Comparison of ENCODE assay signal across 22 cellular contexts in the genomic region with DNA sequence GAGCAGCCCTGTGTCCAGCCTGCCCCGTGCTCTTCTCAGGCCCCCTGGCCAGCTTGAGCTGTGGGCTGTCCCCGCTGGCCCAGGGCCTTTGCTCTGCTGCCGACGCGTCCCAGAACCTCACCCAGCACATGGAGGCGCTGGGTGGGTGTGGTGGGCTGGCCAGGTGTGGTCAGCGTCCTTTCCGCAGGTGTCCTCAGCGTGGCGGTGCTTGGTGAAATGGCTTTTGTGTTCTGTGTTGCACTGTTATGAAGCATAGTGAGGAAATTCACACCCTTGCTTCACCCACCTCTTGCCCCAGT.
"Had no signal": no experiment of that assay in that cellular context is flagged by ENCODE, and none has a peak within 500 bp of the region (broad histone marks: within the 10 kb centered on the region; RNA-seq: fewer than 3 reads in every experiment).

No MANE protein-coding gene starts in this region.

- H3K9ac ChIP-seq: neural progenitor cell, parathyroid adenoma had no signal

- H3K4me3 Mint-ChIP-seq: natural killer cell treated with Interleukin-12 subunit alpha and Interleukin-12 subunit beta and Interleukin-15 and Interleukin-18, amount 100 ng/mL, for 72 hours; neural progenitor cell had no signal

- ATAC-seq: heart left ventricle; left colon; left ventricle myocardium superior; natural killer cell treated with Interleukin-12 subunit alpha and Interleukin-12 subunit beta and Interleukin-15 and Interleukin-18, amount 100 ng/mL, for 72 hours; sciatic nerve had no signal

- H3K27ac ChIP-seq: neural progenitor cell, parathyroid adenoma, spleen, tibial artery, upper lobe of left lung, uterus had no signal

- H3K4me2 ChIP-seq: neural progenitor cell had no signal

- H3K36me3 ChIP-seq: neural progenitor cell, uterus had no signal

- H3K36me3 Mint-ChIP-seq: natural killer cell treated with Interleukin-12 subunit alpha and Interleukin-12 subunit beta and Interleukin-15 and Interleukin-18, amount 100 ng/mL, for 72 hours; neural progenitor cell had no signal

- H2AFZ ChIP-seq: neural progenitor cell, parathyroid adenoma had no signal

- H3K27me3 Mint-ChIP-seq: natural killer cell treated with Interleukin-12 subunit alpha and Interleukin-12 subunit beta and Interleukin-15 and Interleukin-18, amount 100 ng/mL, for 72 hours had no signal

- H3K27me3 ChIP-seq: dorsolateral prefrontal cortex, heart left ventricle, neural progenitor cell, spleen, tibial artery, upper lobe of left lung, uterus had no signal

- H3K27ac Mint-ChIP-seq: natural killer cell treated with Interleukin-12 subunit alpha and Interleukin-12 subunit beta and Interleukin-15 and Interleukin-18, amount 100 ng/mL, for 72 hours; neural progenitor cell had no signal

- H3K9me3 ChIP-seq: heart left ventricle, spleen, tibial artery, upper lobe of left lung, uterus had no signal

- H3K4me3 ChIP-seq: dorsolateral prefrontal cortex, heart left ventricle, lung, neural progenitor cell, spleen, tibial artery, upper lobe of left lung, uterus had no signal

- H3K9me3 Mint-ChIP-seq: natural killer cell treated with Interleukin-12 subunit alpha and Interleukin-12 subunit beta and Interleukin-15 and Interleukin-18, amount 100 ng/mL, for 72 hours; neural progenitor cell had no signal

- DNase-seq: cortex of kidney; dorsolateral prefrontal cortex; effector CD8-positive, alpha-beta T cell; foreskin melanocyte; heart left ventricle; hippocampal formation; left colon; left ventricle myocardium superior; mesenchymal stem cell; midbrain; spleen; stimulated activated CD4-positive, alpha-beta T cell treated with anti-CD3 and anti-CD28 coated beads, Interleukin-2, amount 100 ng/mL, for 24 hours; stimulated activated CD4-positive, alpha-beta T cell treated with anti-CD3 and anti-CD28 coated beads, Interleukin-4, amount 100 ng/mL, for 4 hours; stimulated activated naive CD4-positive, alpha-beta T cell treated with Interleukin-2 at 50 U/mL for 16 hours; tibial artery; uterus had no signal
